11 cellular contexts compared by ENCODE assay signal in genomic region chr5:8905021-8905420, GRCh38.
DNase-seq lines count a peak whose midpoint lies in the region; ATAC-seq and TF ChIP-seq lines count a peak whose summit lies in the region.
"Had no signal": no experiment of that assay in that cellular context is flagged by ENCODE, and none has a peak within 500 bp of the region (broad histone marks: within the 10 kb centered on the region; RNA-seq: fewer than 3 reads in every experiment).

No MANE protein-coding gene starts in this region.

- H3K27ac ChIP-seq in PC-3 (ENCODE audit: low read length) = peak overlapping the region; percentile 95
- H3K27ac ChIP-seq in left lung = no peak overlapping the region
- H3K27ac ChIP-seq: BLaER1 had no signal

- DNase-seq in AG09309 (ENCODE audit: low read depth) (peak; percentile 27), HS-27A (ENCODE audit: low read depth) (peak; percentile 55), PC-3 (peak; percentile 93), fibroblast of the aortic adventitia (ENCODE audit: low read depth) (peak; percentile 91), left lung (no peak), MV-4-11 (lab: John Stamatoyannopoulos, UW) (no peak), RPMI8226 (no peak)
- DNase-seq in activated CD4-positive, alpha-beta T cell treated with anti-CD3 and anti-CD28 coated beads for 1 hour = no peak
- DNase-seq: nephron progenitor cell, T-helper 2 cell had no signal

- no peaks in the 10 kb centered on the region for H3K9me2 ChIP-seq in PC-3 (replicated peaks; ENCODE audit: low read length)

- POLR2A ChIA-PET in PC-3 (lab: Charles Lee; ENCODE audit: unreplicated experiment) = no interaction called here

- ATAC-seq in PC-3 = no peak
- no peak for ATAC-seq in left lung

- no TSS peak for BruUV-seq in PC-3 (replicated peaks; lab: Mats Ljungman, UMichigan)

- H3F3A ChIP-seq in PC-3 (ENCODE audit: low read length, unreplicated experiment) = peaks cover 13% of the 10 kb centered on the region

- H3K9me3 ChIP-seq in PC-3 (ENCODE audit: low read length) = no peaks in the 10 kb centered on the region
- no peaks in the 10 kb centered on the region for H3K9me3 ChIP-seq in left lung

- no peaks in the 10 kb centered on the region for H3K79me2 ChIP-seq in PC-3 (ENCODE audit: low read length)

- CTCF ChIA-PET in PC-3 (lab: Charles Lee) = no interaction called here

- no peaks in the 10 kb centered on the region for H3K36me3 ChIP-seq in PC-3 (ENCODE audit: low read depth, low read length)
- no peaks in the 10 kb centered on the region for H3K36me3 ChIP-seq in left lung
- H3K36me3 ChIP-seq: BLaER1 had no signal

- H3K4me1 ChIP-seq in PC-3 (ENCODE audit: insufficient read depth, low read length) (peaks cover 42% of the 10 kb centered on the region), left lung (no peaks in the 10 kb centered on the region)
- H3K4me1 ChIP-seq: BLaER1 had no signal

- H3K27me3 ChIP-seq in PC-3 (ENCODE audit: low read length) = no peaks in the 10 kb centered on the region
- H3K27me3 ChIP-seq in left lung = no peaks in the 10 kb centered on the region
- H3K27me3 ChIP-seq: BLaER1 had no signal

- no peaks in the 10 kb centered on the region for H4K20me1 ChIP-seq in PC-3 (ENCODE audit: low read length)
- H4K20me1 ChIP-seq: BLaER1 had no signal

- peak overlapping the region; percentile 21; the same call in 1 of the 2 replicates for H2AFZ ChIP-seq in PC-3 (ENCODE audit: low read length)

- H3K4me3 ChIP-seq in AG09309 (ENCODE audit: control insufficient read depth, low read depth, low read length) (no peak overlapping the region), PC-3 (ENCODE audit: low read length) (no peak overlapping the region), fibroblast of the aortic adventitia (ENCODE audit: low read depth, low read length) (no peak overlapping the region), left lung (no peak overlapping the region)
- H3K4me3 ChIP-seq: BLaER1 had no signal

- intact Hi-C loops in PC-3 (cut with micrococcal nuclease) = loop anchor here (10.0 kb wide), 1 partner anchor 90 kb away; no protein-coding TSS in a partner anchor
- intact Hi-C loops in left lung (cut with DNase I) = no loop called here

- H3K4me2 ChIP-seq in PC-3 (ENCODE audit: low read length) = peak overlapping the region; percentile 27
- H3K4me2 ChIP-seq: BLaER1 had no signal

- TF ChIP-seq CTCF in AG09309 (IDR thresholded peaks at IDR 0.05; ENCODE audit: control insufficient read depth, insufficient read depth, low read depth, low read length, missing control alignments) (no peak), PC-3 (conservative IDR thresholded peaks at IDR 0.05; ENCODE audit: low read depth, low read length) (no peak), fibroblast of the aortic adventitia (IDR thresholded peaks at IDR 0.05; ENCODE audit: insufficient read depth, low read length) (no peak), left lung (IDR thresholded peaks at IDR 0.05) (no peak)

- H3K9ac ChIP-seq in PC-3 (ENCODE audit: low read length) = no peak overlapping the region
- H3K9ac ChIP-seq: BLaER1 had no signal

Comparison
In these comparisons a context has a peak if more than half of its experiments do, and no peak if none do; other contexts are left out.
1. DNase-seq: peak in AG09309 (single experiment), HS-27A (single experiment), PC-3 (single experiment) and fibroblast of the aortic adventitia (single experiment); none in activated CD4-positive, alpha-beta T cell treated with anti-CD3 and anti-CD28 coated beads for 1 hour (single experiment), left lung (0 of 2), MV-4-11 (single experiment) and RPMI8226 (single experiment).